25 cellular contexts compared by ENCODE assay signal in the genomic region with DNA sequence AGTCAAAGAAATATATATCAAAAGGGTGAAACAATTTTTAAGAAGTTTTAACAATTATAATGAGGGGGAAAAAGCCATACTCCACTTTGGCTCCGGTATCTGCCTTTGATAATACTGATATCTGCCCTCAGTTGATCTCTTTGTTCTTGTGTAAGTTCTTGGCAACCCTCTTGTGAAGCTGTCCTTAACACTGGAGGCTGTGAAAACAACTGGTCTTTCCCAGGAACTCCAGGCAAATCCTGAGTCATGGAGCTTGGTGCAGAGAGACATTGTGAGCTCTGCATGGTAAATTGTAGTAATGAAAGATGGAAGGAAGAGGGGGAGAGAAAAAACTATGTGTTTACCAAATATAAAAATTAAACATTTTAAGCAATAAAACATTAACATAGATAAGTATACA. TPM values are rescaled to one million over a fixed set of nuclear protein-coding genes. Genes with fewer than 3 reads are reported as not detected.
DNase-seq lines count a peak whose midpoint lies in the region; ATAC-seq and TF ChIP-seq lines count a peak whose summit lies in the region.
"Had no signal": no experiment of that assay in that cellular context is flagged by ENCODE, and none has a peak within 500 bp of the region (broad histone marks: within the 10 kb centered on the region; RNA-seq: fewer than 3 reads in every experiment).

No MANE protein-coding gene starts in this region.

- H3K4me1 Mint-ChIP-seq in activated T-helper 1 cell treated with anti-CD3 and anti-CD28 coated beads, Interleukin-12 subunit alpha, Interleukin-12 subunit beta, Interleukin-2, Interleukin-4 antibody, amounts not matched to agents 30 ng/mL and 10 ng/mL and 1 ng/mL, durations not matched to agents 14 hours and 24 hours and 36 hours (ENCODE audit: low read depth): no peaks in the 10 kb centered on the region
- H3K4me1 Mint-ChIP-seq: activated B cell treated with CpG ODN at 0.5 μM for 24 hours; nephron; stimulated activated naive CD8-positive, alpha-beta T cell treated with anti-CD3 and anti-CD28 coated beads, Interleukin-15, amount 100 ng/mL, for 72 hours had no signal

- intact Hi-C loops in left ventricle myocardium superior (cut with micrococcal nuclease): no loop called here
- intact Hi-C loops in activated T-helper 1 cell treated with anti-CD3 and anti-CD28 coated beads, Interleukin-12 subunit alpha, Interleukin-12 subunit beta, Interleukin-2, Interleukin-4 antibody, amounts not matched to agents 30 ng/mL and 10 ng/mL and 1 ng/mL, durations not matched to agents 14 hours and 24 hours and 36 hours (cut with micrococcal nuclease): no loop called here

- ATAC-seq in left ventricle myocardium superior: peak; percentile 79
- ATAC-seq in HG03095 (IDR thresholded peaks at IDR 0.05; ENCODE audit: unreplicated experiment): no peak
- ATAC-seq: left colon; stimulated activated naive CD8-positive, alpha-beta T cell treated with anti-CD3 and anti-CD28 coated beads, Interleukin-15, amount 100 ng/mL, for 72 hours had no signal

- no peak overlapping the region for H3K4me3 Mint-ChIP-seq in activated T-helper 1 cell treated with anti-CD3 and anti-CD28 coated beads, Interleukin-12 subunit alpha, Interleukin-12 subunit beta, Interleukin-2, Interleukin-4 antibody, amounts not matched to agents 30 ng/mL and 10 ng/mL and 1 ng/mL, durations not matched to agents 14 hours and 24 hours and 36 hours
- H3K4me3 Mint-ChIP-seq: activated B cell treated with CpG ODN at 0.5 μM for 24 hours; activated CD4-positive, alpha-beta memory T cell treated with anti-CD3 and anti-CD28 coated beads for 36 hours; dendritic cell treated with granulocyte-macrophage colony-stimulating factor and Interleukin-4, amounts not matched to agents 40 ng/mL and 50 ng/mL, for 4 days; nephron; stimulated activated naive CD8-positive, alpha-beta T cell treated with anti-CD3 and anti-CD28 coated beads, Interleukin-15, amount 100 ng/mL, for 72 hours had no signal

- H3K36me3 Mint-ChIP-seq in activated T-helper 1 cell treated with anti-CD3 and anti-CD28 coated beads, Interleukin-12 subunit alpha, Interleukin-12 subunit beta, Interleukin-2, Interleukin-4 antibody, amounts not matched to agents 30 ng/mL and 10 ng/mL and 1 ng/mL, durations not matched to agents 14 hours and 24 hours and 36 hours (ENCODE audit: low read depth): peaks cover 28% of the 10 kb centered on the region

- no peak for TF ChIP-seq CTCF in choroid plexus epithelial cell (conservative IDR thresholded peaks at IDR 0.05; ENCODE audit: low read depth, low read length)

- H3K4me3 ChIP-seq in choroid plexus epithelial cell (ENCODE audit: low read depth, low read length): no peak overlapping the region
- H3K4me3 ChIP-seq: sigmoid colon, tibial artery had no signal

- no peaks in the 10 kb centered on the region for H3K27me3 Mint-ChIP-seq in activated T-helper 1 cell treated with anti-CD3 and anti-CD28 coated beads, Interleukin-12 subunit alpha, Interleukin-12 subunit beta, Interleukin-2, Interleukin-4 antibody, amounts not matched to agents 30 ng/mL and 10 ng/mL and 1 ng/mL, durations not matched to agents 14 hours and 24 hours and 36 hours (ENCODE audit: insufficient read depth)
- H3K27me3 Mint-ChIP-seq: activated B cell treated with CpG ODN at 0.5 μM for 24 hours; activated CD4-positive, alpha-beta memory T cell treated with anti-CD3 and anti-CD28 coated beads for 36 hours; dendritic cell treated with granulocyte-macrophage colony-stimulating factor and Interleukin-4, amounts not matched to agents 40 ng/mL and 50 ng/mL, for 4 days; stimulated activated naive CD8-positive, alpha-beta T cell treated with anti-CD3 and anti-CD28 coated beads, Interleukin-15, amount 100 ng/mL, for 72 hours had no signal

- H3K27ac Mint-ChIP-seq in activated T-helper 1 cell treated with anti-CD3 and anti-CD28 coated beads, Interleukin-12 subunit alpha, Interleukin-12 subunit beta, Interleukin-2, Interleukin-4 antibody, amounts not matched to agents 30 ng/mL and 10 ng/mL and 1 ng/mL, durations not matched to agents 14 hours and 24 hours and 36 hours: no peak overlapping the region
- H3K27ac Mint-ChIP-seq: activated B cell treated with CpG ODN at 0.5 μM for 24 hours; activated CD4-positive, alpha-beta memory T cell treated with anti-CD3 and anti-CD28 coated beads for 36 hours; dendritic cell treated with granulocyte-macrophage colony-stimulating factor and Interleukin-4, amounts not matched to agents 40 ng/mL and 50 ng/mL, for 4 days; nephron; stimulated activated naive CD8-positive, alpha-beta T cell treated with anti-CD3 and anti-CD28 coated beads, Interleukin-15, amount 100 ng/mL, for 72 hours had no signal

- DNase-seq in M059J (ENCODE audit: low read depth) (peak; percentile 1), choroid plexus epithelial cell (ENCODE audit: low read depth) (peak; percentile 3), left ventricle myocardium superior (no peak), pulmonary artery endothelial cell (ENCODE audit: low read depth, low spot score) (peak; percentile 22)
- DNase-seq in activated T-helper 1 cell treated with anti-CD3 and anti-CD28 coated beads, Interleukin-12 subunit alpha, Interleukin-12 subunit beta, Interleukin-2, Interleukin-4 antibody, amounts not matched to agents 30 ng/mL and 10 ng/mL and 1 ng/mL, durations not matched to agents 14 hours and 24 hours and 36 hours (ENCODE audit: low spot score): no peak
- DNase-seq in activated CD8-positive, alpha-beta memory T cell treated with anti-CD3 and anti-CD28 coated beads, Interleukin-2, amount 50 U/mL, for 48 hours: no peak
- DNase-seq: activated B cell treated with CpG ODN at 0.5 μM for 24 hours; activated CD4-positive, alpha-beta memory T cell treated with anti-CD3 and anti-CD28 coated beads for 36 hours; activated gamma-delta T cell; EL; head of caudate nucleus; left colon; midbrain; NCI-H2029 treated with DMSO at 0.1 percent for 48 hours; sigmoid colon; stimulated activated CD4-positive, alpha-beta T cell treated with anti-CD3 and anti-CD28 coated beads, Interleukin-15, amount 100 ng/mL, for 24 hours; stimulated activated naive CD8-positive, alpha-beta T cell treated with anti-CD3 and anti-CD28 coated beads, Interleukin-15, amount 100 ng/mL, for 72 hours; T-helper 9 cell; tibial artery had no signal

- no peaks in the 10 kb centered on the region for H3K9me3 Mint-ChIP-seq in activated T-helper 1 cell treated with anti-CD3 and anti-CD28 coated beads, Interleukin-12 subunit alpha, Interleukin-12 subunit beta, Interleukin-2, Interleukin-4 antibody, amounts not matched to agents 30 ng/mL and 10 ng/mL and 1 ng/mL, durations not matched to agents 14 hours and 24 hours and 36 hours
- H3K9me3 Mint-ChIP-seq: activated B cell treated with CpG ODN at 0.5 μM for 24 hours; activated CD4-positive, alpha-beta memory T cell treated with anti-CD3 and anti-CD28 coated beads for 36 hours; dendritic cell treated with granulocyte-macrophage colony-stimulating factor and Interleukin-4, amounts not matched to agents 40 ng/mL and 50 ng/mL, for 4 days; nephron; stimulated activated naive CD8-positive, alpha-beta T cell treated with anti-CD3 and anti-CD28 coated beads, Interleukin-15, amount 100 ng/mL, for 72 hours had no signal

RNA-seq across cellular contexts. Expression of gene ERVW-1, which starts 11.9 kb away (rescaled TPM):
- 0.02 TPM in 1 of 2 replicates, not detected in the other for total RNA-seq in M059J (2014; rRNA removed; shearing (Covaris generic))
- total RNA-seq in left ventricle myocardium superior: not detected
- total RNA-seq in pulmonary artery endothelial cell: not detected in 2 replicates
- total RNA-seq in activated T-helper 1 cell treated with anti-CD3 and anti-CD28 coated beads, Interleukin-12 subunit alpha, Interleukin-12 subunit beta, Interleukin-2, Interleukin-4 antibody, amounts not matched to agents 30 ng/mL and 10 ng/mL and 1 ng/mL, durations not matched to agents 14 hours and 24 hours and 36 hours: not detected in 2 replicates
- total RNA-seq: activated B cell treated with CpG ODN at 0.5 μM for 24 hours; activated CD4-positive, alpha-beta memory T cell treated with anti-CD3 and anti-CD28 coated beads for 36 hours; bronchial epithelial cell; fibroblast of lung; left colon; MCF 10A; sigmoid colon had no signal

RNA-seq across cellular contexts. Expression of gene PEX1, which starts 38.7 kb away (rescaled TPM):
- 11.0 and 11.2 TPM in 2 replicates for total RNA-seq in M059J (2014; rRNA removed; shearing (Covaris generic))
- total RNA-seq in left ventricle myocardium superior: 15.0 TPM
- 9.4 and 12.8 TPM in 2 replicates for total RNA-seq in pulmonary artery endothelial cell
- 14.7 and 17.0 TPM in 2 replicates for total RNA-seq in activated T-helper 1 cell treated with anti-CD3 and anti-CD28 coated beads, Interleukin-12 subunit alpha, Interleukin-12 subunit beta, Interleukin-2, Interleukin-4 antibody, amounts not matched to agents 30 ng/mL and 10 ng/mL and 1 ng/mL, durations not matched to agents 14 hours and 24 hours and 36 hours

RNA-seq across cellular contexts. Expression of gene RBM48, which starts 39.0 kb away (rescaled TPM):
- total RNA-seq in M059J (2014; rRNA removed; shearing (Covaris generic)): 12.8 and 15.8 TPM in 2 replicates
- total RNA-seq in left ventricle myocardium superior (14.4 TPM), pulmonary artery endothelial cell (8.4 and 13.1 TPM in 2 replicates)
- 17.2 and 17.6 TPM in 2 replicates for total RNA-seq in activated T-helper 1 cell treated with anti-CD3 and anti-CD28 coated beads, Interleukin-12 subunit alpha, Interleukin-12 subunit beta, Interleukin-2, Interleukin-4 antibody, amounts not matched to agents 30 ng/mL and 10 ng/mL and 1 ng/mL, durations not matched to agents 14 hours and 24 hours and 36 hours

RNA-seq across cellular contexts. Expression of gene GATAD1, which starts 42.4 kb away (rescaled TPM):
- 15.3 and 24.5 TPM in 2 replicates for total RNA-seq in M059J (2014; rRNA removed; shearing (Covaris generic))
- 13.1 TPM for total RNA-seq in left ventricle myocardium superior
- 16.0 and 17.7 TPM in 2 replicates for total RNA-seq in pulmonary artery endothelial cell
- 18.4 and 18.8 TPM in 2 replicates for total RNA-seq in activated T-helper 1 cell treated with anti-CD3 and anti-CD28 coated beads, Interleukin-12 subunit alpha, Interleukin-12 subunit beta, Interleukin-2, Interleukin-4 antibody, amounts not matched to agents 30 ng/mL and 10 ng/mL and 1 ng/mL, durations not matched to agents 14 hours and 24 hours and 36 hours

Comparison
In these comparisons a context has a peak if more than half of its experiments do, and no peak if none do; other contexts are left out.
1. DNase-seq: peak in M059J (single experiment), choroid plexus epithelial cell (single experiment) and pulmonary artery endothelial cell (single experiment); none in left ventricle myocardium superior (single experiment), activated T-helper 1 cell treated with anti-CD3 and anti-CD28 coated beads, Interleukin-12 subunit alpha, Interleukin-12 subunit beta, Interleukin-2, Interleukin-4 antibody, amounts not matched to agents 30 ng/mL and 10 ng/mL and 1 ng/mL, durations not matched to agents 14 hours and 24 hours and 36 hours (single experiment) and activated CD8-positive, alpha-beta memory T cell treated with anti-CD3 and anti-CD28 coated beads, Interleukin-2, amount 50 U/mL, for 48 hours (single experiment).